Comparison of ENCODE assay signal across 9 cellular contexts in genomic region chr3:196518999-196519737, GRCh38. TPM values are rescaled to one million over a fixed set of nuclear protein-coding genes. Genes with fewer than 3 reads are reported as not detected.
DNase-seq lines count a peak whose midpoint lies in the region; ATAC-seq and TF ChIP-seq lines count a peak whose summit lies in the region.
"Had no signal": no experiment of that assay in that cellular context is flagged by ENCODE, and none has a peak within 500 bp of the region (broad histone marks: within the 10 kb centered on the region; RNA-seq: fewer than 3 reads in every experiment).

No MANE protein-coding gene starts in this region.

- peaks cover 38 to 55% of the 10 kb centered on the region in 2 experiments for H3K9me3 ChIP-seq in CD4-positive, CD25-positive, alpha-beta regulatory T cell (ENCODE audit: control insufficient read depth in 2 of 2, low read length in 2 of 2)
- H3K9me3 ChIP-seq in H9 (ENCODE audit: control insufficient read depth, low read depth, low read length): peaks cover 23% of the 10 kb centered on the region
- H3K9me3 ChIP-seq in PC-9 (ENCODE audit: insufficient read depth, low read depth): peaks cover 10% of the 10 kb centered on the region
- H3K9me3 ChIP-seq in cardiac muscle cell (ENCODE audit: low read depth): peaks cover 3% of the 10 kb centered on the region

- no peak overlapping the region for H3K4me3 ChIP-seq in CD4-positive, CD25-positive, alpha-beta regulatory T cell (ENCODE audit: low read depth, low read length)
- H3K4me3 ChIP-seq in PC-9 (no peak overlapping the region), cardiac muscle cell (no peak overlapping the region)

- H2BK5ac ChIP-seq in H9 (ENCODE audit: insufficient read length, low read length): no peak overlapping the region

- H2BK120ac ChIP-seq in H9 (ENCODE audit: low read depth, low read length, poor library complexity, severe bottlenecking): no peak overlapping the region

- H3K27me3 ChIP-seq in CD4-positive, CD25-positive, alpha-beta regulatory T cell (ENCODE audit: control insufficient read depth, insufficient read depth, low read length): peaks cover 2% of the 10 kb centered on the region
- H3K27me3 ChIP-seq in H9 (ENCODE audit: insufficient read depth, low read length) (no peaks in the 10 kb centered on the region), PC-9 (ENCODE audit: insufficient read depth, low read depth) (no peaks in the 10 kb centered on the region), cardiac muscle cell (no peaks in the 10 kb centered on the region)

- H3K79me2 ChIP-seq in H9 (ENCODE audit: insufficient read depth, low read length) (no peaks in the 10 kb centered on the region), PC-9 (ENCODE audit: low read depth) (no peaks in the 10 kb centered on the region)

- H4K20me1 ChIP-seq in H9 (ENCODE audit: control insufficient read depth, insufficient read depth, insufficient read length) (no peaks in the 10 kb centered on the region), PC-9 (ENCODE audit: insufficient read depth) (no peaks in the 10 kb centered on the region)

- intact Hi-C loops in PC-9 (cut with micrococcal nuclease; ENCODE audit: unreplicated experiment): loop anchor here (1.0 to 2.0 kb wide), 5 partner anchors 266 to 656 kb away; no protein-coding TSS in a partner anchor
- intact Hi-C loops in activated T-helper 2 cell treated with anti-CD3 and anti-CD28 coated beads, Interferon-gamma antibody, Interleukin-2, Interleukin-4, amounts not matched to agents 10 μg/mL and 5 μg/mL and 100 μg/mL, durations not matched to agents 14 hours and 24 hours and 36 hours (cut with micrococcal nuclease): loop anchor here (2.0 kb wide), 1 partner anchor 266 kb away; no protein-coding TSS in a partner anchor

- TF ChIP-seq CTCF in H9 (conservative IDR thresholded peaks at IDR 0.05): peak; percentile 79
- peak; percentile 97 for TF ChIP-seq CTCF in PC-9 (conservative IDR thresholded peaks at IDR 0.05)
- peak; percentile 42 for TF ChIP-seq CTCF in cardiac muscle cell (IDR thresholded peaks at IDR 0.05; ENCODE audit: low read depth, low read length)

- H2BK15ac ChIP-seq in H9 (ENCODE audit: low read depth, low read length): no peak overlapping the region

- H2BK20ac ChIP-seq in H9 (ENCODE audit: low read depth, low read length, poor library complexity, severe bottlenecking): no peak overlapping the region

- H3K79me1 ChIP-seq in H9 (ENCODE audit: insufficient read depth, low read depth, low read length, poor library complexity, severe bottlenecking): no peaks in the 10 kb centered on the region

- no peak overlapping the region for H4K8ac ChIP-seq in H9 (replicated peaks; ENCODE audit: insufficient read length, low read depth, low read length)

- H3K4me2 ChIP-seq in H9 (ENCODE audit: insufficient read depth, insufficient read length, low read length) (no peak overlapping the region), PC-9 (no peak overlapping the region)

- H3K27me3 Mint-ChIP-seq in CD4-positive, CD25-positive, alpha-beta regulatory T cell: no peaks in the 10 kb centered on the region
- peaks cover 4% of the 10 kb centered on the region for H3K27me3 Mint-ChIP-seq in H9 (ENCODE audit: low read depth)
- H3K27me3 Mint-ChIP-seq in activated T-helper 2 cell treated with anti-CD3 and anti-CD28 coated beads, Interferon-gamma antibody, Interleukin-2, Interleukin-4, amounts not matched to agents 10 μg/mL and 5 μg/mL and 100 μg/mL, durations not matched to agents 14 hours and 24 hours and 36 hours (ENCODE audit: low read depth): no peaks in the 10 kb centered on the region

- H2BK12ac ChIP-seq in H9 (ENCODE audit: insufficient read length, low read depth, low read length): no peak overlapping the region

- peak in 2 of 3 donors; percentile 23 to 59 for DNase-seq in CD4-positive, CD25-positive, alpha-beta regulatory T cell
- DNase-seq in H9 (peak; percentile 73), PC-9 (peak; percentile 70 to 75), cardiac muscle cell (ENCODE audit: low read depth in 1 of 2, low spot score in 1 of 2) (peak; percentile 55 to 79), NCI-H510A treated with DMSO at 0.1 percent for 48 hours (lab: John Stamatoyannopoulos, UW) (no peak)
- DNase-seq in activated T-helper 2 cell treated with anti-CD3 and anti-CD28 coated beads, Interferon-gamma antibody, Interleukin-2, Interleukin-4, amounts not matched to agents 10 μg/mL and 5 μg/mL and 100 μg/mL, durations not matched to agents 14 hours and 24 hours and 36 hours (ENCODE audit: low spot score): peak; percentile 40
- DNase-seq in stimulated activated CD4-positive, alpha-beta T cell treated with anti-CD3 and anti-CD28 coated beads, Interleukin-12 subunit alpha, Interleukin-12 subunit beta, amount 100 ng/mL, for 4 hours: peak; percentile 36

- H3K56ac ChIP-seq in H9 (ENCODE audit: insufficient read length, low read depth, low read length): no peak overlapping the region

- H3K4ac ChIP-seq in H9 (ENCODE audit: low read depth, low read length): no peak overlapping the region

- H3K36me3 ChIP-seq in CD4-positive, CD25-positive, alpha-beta regulatory T cell (ENCODE audit: control insufficient read depth, insufficient read depth, low read length): no peaks in the 10 kb centered on the region
- no peaks in the 10 kb centered on the region for H3K36me3 ChIP-seq in PC-9 (ENCODE audit: low read depth)
- H3K36me3 ChIP-seq in cardiac muscle cell: no peaks in the 10 kb centered on the region

- H3K27ac Mint-ChIP-seq in CD4-positive, CD25-positive, alpha-beta regulatory T cell: no peak overlapping the region
- H3K27ac Mint-ChIP-seq in H9: no peak overlapping the region
- H3K27ac Mint-ChIP-seq in activated T-helper 2 cell treated with anti-CD3 and anti-CD28 coated beads, Interferon-gamma antibody, Interleukin-2, Interleukin-4, amounts not matched to agents 10 μg/mL and 5 μg/mL and 100 μg/mL, durations not matched to agents 14 hours and 24 hours and 36 hours: no peak overlapping the region

- no peak overlapping the region for H2AK5ac ChIP-seq in H9 (ENCODE audit: insufficient read length, low read length)

- H3T11ph ChIP-seq in H9 (ENCODE audit: low read length): no peak overlapping the region

- H3K4me1 Mint-ChIP-seq in CD4-positive, CD25-positive, alpha-beta regulatory T cell: no peaks in the 10 kb centered on the region
- H3K4me1 Mint-ChIP-seq in H9: peaks cover 11 to 23% of the 10 kb centered on the region in 2 experiments
- H3K4me1 Mint-ChIP-seq in activated T-helper 2 cell treated with anti-CD3 and anti-CD28 coated beads, Interferon-gamma antibody, Interleukin-2, Interleukin-4, amounts not matched to agents 10 μg/mL and 5 μg/mL and 100 μg/mL, durations not matched to agents 14 hours and 24 hours and 36 hours (ENCODE audit: low read depth): no peaks in the 10 kb centered on the region

- H3F3A ChIP-seq in PC-9 (ENCODE audit: insufficient read depth, low read depth): 0 out of 2 replicates have a peak, but pooled peaks cover 4% of the 10 kb centered on the region

- no peak overlapping the region for H3K9ac ChIP-seq in H9 (ENCODE audit: extremely low read depth, insufficient read length, low read length)

- H4K91ac ChIP-seq in H9 (ENCODE audit: insufficient read length, low read depth, low read length): no peak overlapping the region

- no peaks in the 10 kb centered on the region for H3K9me2 ChIP-seq in PC-9 (ENCODE audit: insufficient read depth)

- H3K36me3 Mint-ChIP-seq in CD4-positive, CD25-positive, alpha-beta regulatory T cell: peaks cover 4% of the 10 kb centered on the region
- H3K36me3 Mint-ChIP-seq in H9 (ENCODE audit: insufficient read depth in 1 of 3, low read depth in 3 of 3): peaks cover 30 to 41% (median 30%) of the 10 kb centered on the region in 3 experiments
- H3K36me3 Mint-ChIP-seq in activated T-helper 2 cell treated with anti-CD3 and anti-CD28 coated beads, Interferon-gamma antibody, Interleukin-2, Interleukin-4, amounts not matched to agents 10 μg/mL and 5 μg/mL and 100 μg/mL, durations not matched to agents 14 hours and 24 hours and 36 hours (ENCODE audit: low read depth): peaks cover 27% of the 10 kb centered on the region

- H3K4me3 Mint-ChIP-seq in CD4-positive, CD25-positive, alpha-beta regulatory T cell: no peak overlapping the region
- H3K4me3 Mint-ChIP-seq in H9: no peak overlapping the region
- H3K4me3 Mint-ChIP-seq in activated T-helper 2 cell treated with anti-CD3 and anti-CD28 coated beads, Interferon-gamma antibody, Interleukin-2, Interleukin-4, amounts not matched to agents 10 μg/mL and 5 μg/mL and 100 μg/mL, durations not matched to agents 14 hours and 24 hours and 36 hours (ENCODE audit: low read depth): no peak overlapping the region

- H3K18ac ChIP-seq in H9 (ENCODE audit: insufficient read length, low read depth, low read length): no peak overlapping the region

- CTCF ChIA-PET in PC-9 (lab: Charles Lee): interaction anchor here (0.6 to 2.0 kb wide), 3 partner anchors 10 to 625 kb away, joined by 3 to 7 read pairs (median 4); no protein-coding TSS in a partner anchor

- no peak for ATAC-seq in CD4-positive, CD25-positive, alpha-beta regulatory T cell (ENCODE audit: low read depth in 2 of 2)
- no peak for ATAC-seq in HG02870 (IDR thresholded peaks at IDR 0.05; ENCODE audit: unreplicated experiment)

- no TSS peak for BruUV-seq in PC-9 (replicated peaks; lab: Mats Ljungman, UMichigan)

- POLR2A ChIA-PET in PC-9 (lab: Charles Lee; ENCODE audit: unreplicated experiment): interaction anchor here (0.7 kb wide), 2 partner anchors 411 to 741 kb away, joined by 3 to 6 read pairs; no protein-coding TSS in a partner anchor

- H3K23ac ChIP-seq in H9 (ENCODE audit: insufficient read length, low read depth, low read length): no peak overlapping the region

- H3K23me2 ChIP-seq in H9 (ENCODE audit: insufficient read length, low read depth, low read length, poor library complexity, severe bottlenecking): no peaks in the 10 kb centered on the region

- WGBS in H9 (ENCODE audit: extremely low coverage, insufficient read length, low lambda C conversion rate): no CpG with 5 or more reads among the region's 12 CpGs

- H4K5ac ChIP-seq in H9 (ENCODE audit: insufficient read length, low read depth, low read length): no peak overlapping the region

- no peaks in the 10 kb centered on the region for H3K4me1 ChIP-seq in CD4-positive, CD25-positive, alpha-beta regulatory T cell (ENCODE audit: control insufficient read depth, insufficient read depth, low read length, poor library complexity, severe bottlenecking)
- H3K4me1 ChIP-seq in H9 (ENCODE audit: insufficient read depth, low read length) (no peaks in the 10 kb centered on the region), PC-9 (replicated peaks; ENCODE audit: insufficient read depth) (peaks cover 8% of the 10 kb centered on the region), cardiac muscle cell (ENCODE audit: low read depth) (peaks cover 2% of the 10 kb centered on the region)

- no peak overlapping the region for H3K14ac ChIP-seq in H9 (ENCODE audit: insufficient read depth, low read length)

- no peak overlapping the region for H3K27ac ChIP-seq in CD4-positive, CD25-positive, alpha-beta regulatory T cell (ENCODE audit: insufficient read depth, low read length, poor library complexity, severe bottlenecking)
- H3K27ac ChIP-seq in H9 (ENCODE audit: insufficient read length, low read depth, low read length) (no peak overlapping the region), PC-9 (no peak overlapping the region), cardiac muscle cell (no peak overlapping the region)

- H2AFZ ChIP-seq in H9 (ENCODE audit: low read length): no peak overlapping the region
- H2AFZ ChIP-seq in PC-9: no peak overlapping the region

- H3K9me3 Mint-ChIP-seq in CD4-positive, CD25-positive, alpha-beta regulatory T cell: peaks cover 0 to 46% (median 18%) of the 10 kb centered on the region in 7 donors
- peaks cover 50 to 57% of the 10 kb centered on the region in 2 experiments for H3K9me3 Mint-ChIP-seq in H9
- peaks cover 61% of the 10 kb centered on the region for H3K9me3 Mint-ChIP-seq in activated T-helper 2 cell treated with anti-CD3 and anti-CD28 coated beads, Interferon-gamma antibody, Interleukin-2, Interleukin-4, amounts not matched to agents 10 μg/mL and 5 μg/mL and 100 μg/mL, durations not matched to agents 14 hours and 24 hours and 36 hours

RNA-seq across cellular contexts. Expression of gene SMCO1, which starts 4.0 kb away (rescaled TPM):
- not detected for total RNA-seq in CD4-positive, CD25-positive, alpha-beta regulatory T cell
- not detected for polyA plus RNA-seq in CD4-positive, CD25-positive, alpha-beta regulatory T cell
- not detected in 2 replicates for total RNA-seq in H9 (2021)
- not detected in 2 replicates for total RNA-seq in PC-9 (2021)
- not detected in 2 replicates for total RNA-seq in activated T-helper 2 cell treated with anti-CD3 and anti-CD28 coated beads, Interferon-gamma antibody, Interleukin-2, Interleukin-4, amounts not matched to agents 10 μg/mL and 5 μg/mL and 100 μg/mL, durations not matched to agents 14 hours and 24 hours and 36 hours
- 0.45 and 0.99 TPM in 2 replicates for total RNA-seq in cardiac muscle cell
- polyA plus RNA-seq in cardiac muscle cell: 1.7 and 2.3 TPM in 2 replicates
- total RNA-seq: pulmonary artery endothelial cell had no signal

RNA-seq across cellular contexts. Expression of gene RNF168, which starts 15.6 kb away (rescaled TPM):
- total RNA-seq in CD4-positive, CD25-positive, alpha-beta regulatory T cell: 29.5 TPM
- 10 to 100 TPM in 1 of 4 donors, 1 to 10 TPM in 3; 8.3 to 10.5 (median 8.6) TPM for polyA plus RNA-seq in CD4-positive, CD25-positive, alpha-beta regulatory T cell
- total RNA-seq in H9 (2021): 64.6 and 65.5 TPM in 2 replicates
- total RNA-seq in PC-9 (2021): 49.3 and 60.6 TPM in 2 replicates
- 36.3 and 37.2 TPM in 2 replicates for total RNA-seq in activated T-helper 2 cell treated with anti-CD3 and anti-CD28 coated beads, Interferon-gamma antibody, Interleukin-2, Interleukin-4, amounts not matched to agents 10 μg/mL and 5 μg/mL and 100 μg/mL, durations not matched to agents 14 hours and 24 hours and 36 hours
- total RNA-seq in cardiac muscle cell: 14.7 and 19.0 TPM in 2 replicates
- polyA plus RNA-seq in cardiac muscle cell: 9.9 and 11.1 TPM in 2 replicates

RNA-seq across cellular contexts. Expression of gene WDR53, which starts 49.2 kb away (rescaled TPM):
- total RNA-seq in CD4-positive, CD25-positive, alpha-beta regulatory T cell: 32.3 TPM
- 10 to 100 TPM; 34.0 to 46.0 (median 36.4) TPM for polyA plus RNA-seq in CD4-positive, CD25-positive, alpha-beta regulatory T cell
- total RNA-seq in H9 (2021) (21.2 and 22.3 TPM in 2 replicates), PC-9 (2021) (33.5 and 34.8 TPM in 2 replicates), cardiac muscle cell (8.9 and 10.3 TPM in 2 replicates)
- 16.5 and 17.4 TPM in 2 replicates for total RNA-seq in activated T-helper 2 cell treated with anti-CD3 and anti-CD28 coated beads, Interferon-gamma antibody, Interleukin-2, Interleukin-4, amounts not matched to agents 10 μg/mL and 5 μg/mL and 100 μg/mL, durations not matched to agents 14 hours and 24 hours and 36 hours
- polyA plus RNA-seq in cardiac muscle cell: 9.5 and 11.2 TPM in 2 replicates

RNA-seq across cellular contexts. Expression of gene FBXO45, which starts 49.3 kb away (rescaled TPM):
- 9.1 TPM for total RNA-seq in CD4-positive, CD25-positive, alpha-beta regulatory T cell
- 1 to 10 TPM; 3.2 to 8.2 (median 4.6) TPM for polyA plus RNA-seq in CD4-positive, CD25-positive, alpha-beta regulatory T cell
- 18.6 and 19.8 TPM in 2 replicates for total RNA-seq in H9 (2021)
- 16.5 and 21.3 TPM in 2 replicates for total RNA-seq in PC-9 (2021)
- 22.4 and 23.0 TPM in 2 replicates for total RNA-seq in activated T-helper 2 cell treated with anti-CD3 and anti-CD28 coated beads, Interferon-gamma antibody, Interleukin-2, Interleukin-4, amounts not matched to agents 10 μg/mL and 5 μg/mL and 100 μg/mL, durations not matched to agents 14 hours and 24 hours and 36 hours
- 4.7 and 5.9 TPM in 2 replicates for total RNA-seq in cardiac muscle cell
- 9.1 TPM in 2 replicates for polyA plus RNA-seq in cardiac muscle cell

Comparison
In these comparisons a context has a peak if more than half of its experiments do, and no peak if none do; other contexts are left out.
1. CTCF ChIP-seq: peak in every context shown above with its lines; median percentile 97 in PC-9; 79 in H9; 42 in cardiac muscle cell.